21 cellular contexts compared by ENCODE assay signal in the genomic region with DNA sequence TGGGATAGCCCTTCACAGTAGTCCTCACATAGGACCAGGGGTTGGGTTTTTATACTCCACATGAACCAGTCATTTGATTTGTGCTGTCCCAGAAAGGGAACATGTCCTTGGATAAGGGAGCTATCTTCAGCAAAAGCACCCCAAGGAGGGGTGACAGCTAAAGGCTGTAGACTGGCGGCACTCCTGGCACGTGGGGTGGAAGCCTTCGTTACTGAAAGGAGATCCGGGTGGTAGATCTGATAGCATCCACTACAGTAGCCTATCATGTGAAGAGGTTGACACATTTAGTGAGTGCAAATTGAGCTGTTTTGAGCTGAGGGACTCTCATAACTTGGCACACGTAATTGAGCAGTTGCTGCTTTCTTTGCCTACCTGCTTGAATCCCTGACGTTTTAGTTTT.
"Had no signal": no experiment of that assay in that cellular context is flagged by ENCODE, and none has a peak within 500 bp of the region (broad histone marks: within the 10 kb centered on the region; RNA-seq: fewer than 3 reads in every experiment).

No MANE protein-coding gene starts in this region.

- H3K27me3 ChIP-seq: brain microvascular endothelial cell, cardiac muscle cell had no signal

- H3K36me3 ChIP-seq: brain microvascular endothelial cell, cardiac muscle cell had no signal

- FAIRE-seq: K562 had no signal

- H3K27ac ChIP-seq: brain microvascular endothelial cell, cardiac muscle cell, SK-N-MC, VCaP had no signal

- ATAC-seq: activated T-cell treated with anti-CD3 and anti-CD28 coated beads, Interleukin-2, amount 50 U/mL, for 72 hours; K562; Right ventricle myocardium inferior; T-cell had no signal

- H3K4me3 ChIP-seq: cardiac muscle cell, K562, SK-N-MC had no signal

- DNase-seq: activated CD4-positive, alpha-beta memory T cell treated with anti-CD3 and anti-CD28 coated beads, Interleukin-2, amount 10 ng/mL, durations not matched to agents 7 days and 5 days; activated CD4-positive, alpha-beta T cell treated with anti-CD3 and anti-CD28 coated beads, Interleukin-2, amount 10 ng/mL, durations not matched to agents 7 days and 5 days; activated CD4-positive, CD25-positive, alpha-beta regulatory T cell; activated gamma-delta T cell treated with Interleukin-2 at 50 U/mL for 16 hours; activated naive CD4-positive, alpha-beta T cell treated with anti-CD3 and anti-CD28 coated beads, Interleukin-2, amount 10 ng/mL, durations not matched to agents 7 days and 5 days; activated naive CD8-positive, alpha-beta T cell treated with anti-CD3 and anti-CD28 coated beads for 36 hours; activated T-cell treated with anti-CD3 and anti-CD28 coated beads for 4 hours; activated T-cell treated with anti-CD3 and anti-CD28 coated beads, Interleukin-2, amount 50 U/mL, for 72 hours; brain microvascular endothelial cell; Karpas-422; NCI-H1417; NCI-H1930; NCI-H226; NCI-H526 treated with DMSO at 0.1 percent for 48 hours; RPMI8226; T-cell had no signal
